ENCODE assay signal across 12 cellular contexts in the genomic region with DNA sequence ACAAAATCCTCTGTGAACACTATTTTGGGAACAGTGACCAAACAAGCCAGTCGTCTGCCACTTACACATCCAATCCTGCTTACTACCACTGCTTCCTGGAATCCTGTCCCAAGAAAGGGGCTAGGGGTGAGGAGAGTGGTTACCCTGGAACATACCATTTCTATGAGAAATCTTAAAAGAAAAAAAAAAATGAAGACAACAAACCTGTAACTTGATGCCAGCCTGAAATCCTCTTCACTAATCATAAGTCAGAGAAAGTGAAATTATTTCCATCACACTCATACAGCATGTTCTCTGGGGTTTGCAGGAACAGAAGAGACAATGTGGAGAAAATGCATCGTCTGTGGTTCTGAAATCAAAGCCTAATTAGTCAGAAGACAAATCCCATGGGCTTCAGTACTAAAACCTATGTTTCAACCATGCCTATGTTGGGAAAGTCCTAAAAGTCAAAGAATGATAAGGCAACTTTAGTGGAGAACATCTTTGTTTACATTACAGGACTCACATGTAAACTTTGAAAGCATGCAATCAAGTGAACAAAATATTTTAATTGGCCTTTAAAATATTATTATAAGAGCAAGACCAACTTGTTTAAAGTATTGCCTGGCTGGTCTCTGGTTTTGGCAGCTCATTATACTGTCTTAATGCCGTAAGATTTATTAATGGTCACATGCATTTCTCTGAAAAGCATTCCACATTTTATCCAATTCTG.
DNase-seq lines count a peak whose midpoint lies in the region; ATAC-seq, FAIRE-seq and TF ChIP-seq lines count a peak whose summit lies in the region.
"Had no signal": no experiment of that assay in that cellular context is flagged by ENCODE, and none has a peak within 500 bp of the region (broad histone marks: within the 10 kb centered on the region; RNA-seq: fewer than 3 reads in every experiment).

No MANE protein-coding gene starts in this region.

- intact Hi-C loops in activated CD4-positive, alpha-beta T cell treated with anti-CD3 and anti-CD28 coated beads for 36 hours (cut with DNase I, micrococcal nuclease): loop anchor here (2.0 to 10.0 kb wide), 2 partner anchors 169 to 463 kb away; no protein-coding TSS in a partner anchor
- intact Hi-C loops in ascending aorta (cut with DNase I) (loop anchor here (2.0 kb wide), 2 partner anchors 33 to 1925 kb away; no protein-coding TSS in a partner anchor), mucosa of descending colon (cut with DNase I, micrococcal nuclease) (no loop called here)

- no peaks in the 10 kb centered on the region for H3K9me3 ChIP-seq in ascending aorta
- H3K9me3 ChIP-seq in subcutaneous abdominal adipose tissue (ENCODE audit: control insufficient read depth in 5 of 5, low read length in 5 of 5): no peaks in the 10 kb centered on the region
- H3K9me3 ChIP-seq in mucosa of descending colon: no peaks in the 10 kb centered on the region

- no peaks in the 10 kb centered on the region for H3K27me3 Mint-ChIP-seq in activated CD4-positive, alpha-beta T cell treated with anti-CD3 and anti-CD28 coated beads for 36 hours
- H3K27me3 Mint-ChIP-seq in activated CD4-positive, alpha-beta T cell treated with anti-CD3 and anti-CD28 coated beads, Interleukin-2, amount 10 ng/mL, durations not matched to agents 7 days and 5 days: no peaks in the 10 kb centered on the region
- H3K27me3 Mint-ChIP-seq: T-helper 17 cell had no signal

- H3K36me3 Mint-ChIP-seq in activated CD4-positive, alpha-beta T cell treated with anti-CD3 and anti-CD28 coated beads for 36 hours (ENCODE audit: low read depth): peaks cover 16% of the 10 kb centered on the region
- peaks cover 21% of the 10 kb centered on the region for H3K36me3 Mint-ChIP-seq in activated CD4-positive, alpha-beta T cell treated with anti-CD3 and anti-CD28 coated beads, Interleukin-2, amount 10 ng/mL, durations not matched to agents 7 days and 5 days (ENCODE audit: low read depth)

- peak overlapping the region; percentile 55 for H3K27ac Mint-ChIP-seq in activated CD4-positive, alpha-beta T cell treated with anti-CD3 and anti-CD28 coated beads for 36 hours
- H3K27ac Mint-ChIP-seq in activated CD4-positive, alpha-beta T cell treated with anti-CD3 and anti-CD28 coated beads, Interleukin-2, amount 10 ng/mL, durations not matched to agents 7 days and 5 days: no peak overlapping the region
- H3K27ac Mint-ChIP-seq: T-helper 17 cell had no signal

- CTCF ChIA-PET in activated CD4-positive, alpha-beta T cell treated with anti-CD3 and anti-CD28 coated beads for 36 hours (lab: Charles Lee): interaction anchor here (1.9 kb wide), 1 partner anchor 26 kb away, joined by 9 read pairs; no protein-coding TSS in a partner anchor
- CTCF ChIA-PET in activated CD4-positive, alpha-beta T cell treated with anti-CD3 and anti-CD28 coated beads, Interleukin-2, amount 10 ng/mL, durations not matched to agents 7 days and 5 days (lab: Charles Lee): interaction anchor here (1.4 kb wide), 1 partner anchor 9 kb away, joined by 3 read pairs; no protein-coding TSS in a partner anchor

- peaks cover 3% of the 10 kb centered on the region for H3K9me3 Mint-ChIP-seq in activated CD4-positive, alpha-beta T cell treated with anti-CD3 and anti-CD28 coated beads for 36 hours (ENCODE audit: low read depth)
- peaks cover 8% of the 10 kb centered on the region for H3K9me3 Mint-ChIP-seq in activated CD4-positive, alpha-beta T cell treated with anti-CD3 and anti-CD28 coated beads, Interleukin-2, amount 10 ng/mL, durations not matched to agents 7 days and 5 days

- POLR2A ChIA-PET in activated CD4-positive, alpha-beta T cell treated with anti-CD3 and anti-CD28 coated beads for 36 hours (lab: Charles Lee): no interaction called here
- POLR2A ChIA-PET in activated CD4-positive, alpha-beta T cell treated with anti-CD3 and anti-CD28 coated beads, Interleukin-2, amount 10 ng/mL, durations not matched to agents 7 days and 5 days (lab: Charles Lee): no interaction called here

- H3K27me3 ChIP-seq in ascending aorta (no peaks in the 10 kb centered on the region), subcutaneous abdominal adipose tissue (ENCODE audit: control insufficient read depth in 5 of 5, insufficient read depth in 4 of 5, low read length in 5 of 5) (no peaks in the 10 kb centered on the region)

- ATAC-seq in activated CD4-positive, alpha-beta T cell treated with anti-CD3 and anti-CD28 coated beads for 36 hours: peak; percentile 27
- ATAC-seq in mucosa of descending colon: no peak
- ATAC-seq in HG02642 (IDR thresholded peaks at IDR 0.05; ENCODE audit: poor library complexity, unreplicated experiment): no peak
- ATAC-seq: T-helper 17 cell had no signal

- no peaks in the 10 kb centered on the region for H3K36me3 ChIP-seq in ascending aorta
- no peaks in the 10 kb centered on the region for H3K36me3 ChIP-seq in subcutaneous abdominal adipose tissue (ENCODE audit: control insufficient read depth in 5 of 5, insufficient read depth in 5 of 5, low read length in 5 of 5)
- H3K36me3 ChIP-seq in mucosa of descending colon (ENCODE audit: low read depth): no peaks in the 10 kb centered on the region

- H3K9ac ChIP-seq in subcutaneous abdominal adipose tissue (ENCODE audit: low read length in 5 of 5): peak overlapping the region in 2 of 5 donors; percentile 9 to 13

- H3K4me3 ChIP-seq in ascending aorta: peak overlapping the region in 1 of 2 donors; percentile 9
- no peak overlapping the region for H3K4me3 ChIP-seq in subcutaneous abdominal adipose tissue (ENCODE audit: low read depth in 1 of 5, low read length in 5 of 5)
- no peak overlapping the region for H3K4me3 ChIP-seq in mucosa of descending colon

- TF ChIP-seq CTCF in ascending aorta (IDR thresholded peaks at IDR 0.05): no peak
- no peak for TF ChIP-seq CTCF in mucosa of descending colon (IDR thresholded peaks at IDR 0.05)

- H3K4me1 Mint-ChIP-seq in activated CD4-positive, alpha-beta T cell treated with anti-CD3 and anti-CD28 coated beads for 36 hours: peaks cover 57% of the 10 kb centered on the region
- H3K4me1 Mint-ChIP-seq in activated CD4-positive, alpha-beta T cell treated with anti-CD3 and anti-CD28 coated beads, Interleukin-2, amount 10 ng/mL, durations not matched to agents 7 days and 5 days: peaks cover 21% of the 10 kb centered on the region
- H3K4me1 Mint-ChIP-seq: T-helper 17 cell had no signal

- FAIRE-seq in islet of Langerhans (lab: Jason Lieb, UNC): peak; percentile 17
- FAIRE-seq: A204.1 had no signal

- H3K4me1 ChIP-seq in ascending aorta: peaks cover 18 to 57% of the 10 kb centered on the region in 2 donors
- peaks cover 0 to 20% (median 14%) of the 10 kb centered on the region in 5 donors for H3K4me1 ChIP-seq in subcutaneous abdominal adipose tissue (ENCODE audit: control insufficient read depth in 5 of 5, insufficient read depth in 5 of 5, low read length in 5 of 5)
- no peaks in the 10 kb centered on the region for H3K4me1 ChIP-seq in mucosa of descending colon (ENCODE audit: low read depth)

- H3K4me3 Mint-ChIP-seq in activated CD4-positive, alpha-beta T cell treated with anti-CD3 and anti-CD28 coated beads for 36 hours: no peak overlapping the region
- H3K4me3 Mint-ChIP-seq in activated CD4-positive, alpha-beta T cell treated with anti-CD3 and anti-CD28 coated beads, Interleukin-2, amount 10 ng/mL, durations not matched to agents 7 days and 5 days: no peak overlapping the region
- H3K4me3 Mint-ChIP-seq: T-helper 17 cell had no signal

- H3K27ac ChIP-seq in ascending aorta (peak overlapping the region; percentile 86 to 91), subcutaneous abdominal adipose tissue (ENCODE audit: low read depth, low read length) (peak overlapping the region; percentile 34)

- no peak for DNase-seq in activated CD4-positive, alpha-beta T cell treated with anti-CD3 and anti-CD28 coated beads for 36 hours
- no peak for DNase-seq in activated CD4-positive, alpha-beta T cell treated with anti-CD3 and anti-CD28 coated beads, Interleukin-2, amount 10 ng/mL, durations not matched to agents 7 days and 5 days
- peak in 1 of 2 donors; percentile 85 for DNase-seq in ascending aorta (ENCODE audit: low spot score in 2 of 2)
- no peak for DNase-seq in stimulated activated CD4-positive, alpha-beta T cell treated with anti-CD3 and anti-CD28 coated beads, Interleukin-4, amount 100 ng/mL, for 4 hours
- no peak for DNase-seq in mucosa of descending colon
- DNase-seq: hippocampal formation, NCI-H1694, T-helper 17 cell had no signal

Comparison
In these comparisons a context has a peak if more than half of its experiments do, and no peak if none do; other contexts are left out.
1. intact Hi-C loops: an anchor here in activated CD4-positive, alpha-beta T cell treated with anti-CD3 and anti-CD28 coated beads for 36 hours (2.0 to 10.0 kb wide) and ascending aorta (2.0 kb wide); none called in mucosa of descending colon.